ENCODE assay signal across 22 cellular contexts in the genomic region with DNA sequence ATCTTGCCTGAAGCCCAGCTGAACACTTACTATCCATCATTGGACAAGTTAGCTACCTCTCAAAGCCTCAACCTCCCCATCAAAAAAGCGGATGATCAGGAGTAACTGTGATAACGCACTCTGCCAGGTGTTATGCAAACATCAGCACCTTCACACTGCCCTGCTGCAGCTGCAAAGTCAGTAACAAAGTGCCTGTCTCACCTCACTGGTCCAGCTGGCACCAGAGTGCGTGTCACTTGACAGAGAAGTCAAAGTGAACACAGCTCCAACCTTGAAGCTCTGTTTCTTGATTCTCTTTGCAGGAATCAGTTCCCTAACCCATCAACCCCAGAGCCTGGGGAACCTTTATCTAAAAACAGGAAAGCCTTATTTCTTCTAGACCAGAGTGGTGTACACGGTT.
"Had no signal": no experiment of that assay in that cellular context is flagged by ENCODE, and none has a peak within 500 bp of the region (broad histone marks: within the 10 kb centered on the region; RNA-seq: fewer than 3 reads in every experiment).

No MANE protein-coding gene starts in this region.

- DNase-seq: colonic mucosa; cortex of kidney; effector CD8-positive, alpha-beta T cell; effector memory CD8-positive, alpha-beta T cell; endodermal cell; erythroblast; esophagus squamous epithelium; foreskin fibroblast; foreskin melanocyte; gastrocnemius medialis; glutamatergic neuron; head of caudate nucleus; heart right ventricle; hippocampal formation; left cardiac atrium; left ventricle myocardium superior; lower lobe of right lung; mesenchymal stem cell; mucosa of descending colon had no signal

- H3K36me3 ChIP-seq: colonic mucosa, esophagus squamous epithelium, gastrocnemius medialis, heart right ventricle, left lung, lower lobe of right lung had no signal

- H3K9me3 ChIP-seq: colonic mucosa, esophagus squamous epithelium, gastrocnemius medialis, heart right ventricle, left lung, lower lobe of right lung, mucosa of descending colon had no signal

- ATAC-seq: effector memory CD8-positive, alpha-beta T cell; esophagus mucosa; gastrocnemius medialis; heart right ventricle; left cardiac atrium; left lung; left ventricle myocardium superior; lower lobe of right lung; mucosa of descending colon had no signal

- H3K4me3 ChIP-seq: colonic mucosa, esophagus squamous epithelium, gastrocnemius medialis, heart right ventricle, left lung, lower lobe of right lung, mucosa of descending colon had no signal

- H3K27ac ChIP-seq: colonic mucosa, epithelial cell of prostate, esophagus squamous epithelium, gastrocnemius medialis, heart right ventricle, left lung, lower lobe of right lung had no signal

- H3K4me1 ChIP-seq: colonic mucosa, esophagus squamous epithelium, gastrocnemius medialis, heart right ventricle, left lung, lower lobe of right lung had no signal

- H3K27me3 ChIP-seq: colonic mucosa, esophagus squamous epithelium, gastrocnemius medialis, left lung had no signal
